ENCODE assay signal across 18 cellular contexts in the genomic region with DNA sequence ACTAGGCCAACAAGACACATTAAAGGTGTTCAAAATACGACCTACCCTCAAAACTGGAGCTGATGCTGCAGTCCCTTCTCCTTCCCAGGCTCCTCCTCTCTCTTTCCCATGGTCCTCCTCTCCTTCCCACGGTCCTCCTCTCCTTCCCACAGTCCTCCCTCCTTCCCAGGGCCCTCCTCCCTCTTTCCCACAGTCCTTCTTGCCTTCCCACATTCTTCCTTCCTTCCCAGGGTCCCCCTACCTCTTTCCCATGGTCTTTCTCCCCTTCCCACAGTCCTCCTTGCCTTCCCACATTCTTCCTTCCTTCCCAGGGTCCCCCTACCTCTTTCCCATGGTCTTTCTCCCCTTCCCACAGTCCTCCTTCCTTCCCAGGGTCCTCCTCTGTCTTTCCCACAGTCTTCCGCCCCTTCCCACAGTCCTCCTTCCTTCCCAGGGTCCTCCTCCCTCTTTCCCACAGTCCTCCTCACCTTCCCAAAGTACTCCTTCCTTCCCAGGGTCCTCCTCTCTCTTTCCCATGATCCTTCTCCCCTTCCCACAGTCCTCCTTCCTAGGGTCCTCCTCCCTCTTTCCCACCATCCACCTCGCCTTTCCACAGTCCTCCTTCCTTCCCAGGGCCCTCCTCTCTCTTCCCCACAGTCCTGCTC. TPM values are rescaled to one million over a fixed set of nuclear protein-coding genes. Genes with fewer than 3 reads are reported as not detected.
DNase-seq lines count a peak whose midpoint lies in the region; ATAC-seq, FAIRE-seq and TF ChIP-seq lines count a peak whose summit lies in the region.
"Had no signal": no experiment of that assay in that cellular context is flagged by ENCODE, and none has a peak within 500 bp of the region (broad histone marks: within the 10 kb centered on the region; RNA-seq: fewer than 3 reads in every experiment).

No MANE protein-coding gene starts in this region.

- TF ChIP-seq CTCF in Calu3 (IDR thresholded peaks at IDR 0.05; ENCODE audit: unreplicated experiment) (no peak), GM12878 (IDR thresholded peaks at IDR 0.05 in 2 of 3, conservative IDR thresholded peaks at IDR 0.05 in 1 of 3; ENCODE audit: control insufficient read depth in 2 of 3, extremely low read depth in 1 of 3, insufficient read depth in 1 of 3, low read depth in 3 of 3, low read length in 3 of 3) (no peak), neutrophil (IDR thresholded peaks at IDR 0.05) (no peak)

- POLR2A ChIA-PET in GM12878 (lab: Charles Lee) = no interaction called here

- H3K36me3 ChIP-seq in GM12878 (ENCODE audit: control insufficient read depth in 2 of 2, insufficient read depth in 2 of 2, low read length in 1 of 2) = peaks cover 0 to 7% of the 10 kb centered on the region in 2 experiments; a peak in 3 of 4 replicates
- H3K36me3 ChIP-seq in neutrophil = peaks cover 6% of the 10 kb centered on the region
- H3K36me3 ChIP-seq: MG63 had no signal

- no peak overlapping the region for H3K9ac ChIP-seq in GM12878 (ENCODE audit: control insufficient read depth, insufficient read depth, low read length)
- H3K9ac ChIP-seq: KMS-11 had no signal

- no peaks in the 10 kb centered on the region for H3K27me3 Mint-ChIP-seq in activated naive CD4-positive, alpha-beta T cell treated with anti-CD3 and anti-CD28 coated beads, Interleukin-2, amount 10 ng/mL, durations not matched to agents 7 days and 5 days
- no peaks in the 10 kb centered on the region for H3K27me3 Mint-ChIP-seq in Calu3 (ENCODE audit: unreplicated experiment)

- no peak for TF ChIP-seq POLR2A in GM12878 (IDR thresholded peaks at IDR 0.05; ENCODE audit: low read depth, low read length)

- SMC1A ChIA-PET in GM12878 (lab: Charles Lee; ENCODE audit: uncharacterized antibody, unreplicated experiment) = interaction anchor here (1.2 to 1.5 kb wide), 2 partner anchors 9 to 18 kb away, joined by 3 read pairs; no protein-coding TSS in a partner anchor

- H3K36me3 Mint-ChIP-seq in activated naive CD4-positive, alpha-beta T cell treated with anti-CD3 and anti-CD28 coated beads, Interleukin-2, amount 10 ng/mL, durations not matched to agents 7 days and 5 days = peaks cover 20% of the 10 kb centered on the region
- peaks cover 10% of the 10 kb centered on the region for H3K36me3 Mint-ChIP-seq in Calu3 (ENCODE audit: insufficient read depth, unreplicated experiment)

- CTCF ChIA-PET in activated naive CD4-positive, alpha-beta T cell treated with anti-CD3 and anti-CD28 coated beads, Interleukin-2, amount 10 ng/mL, durations not matched to agents 7 days and 5 days (lab: Charles Lee) = no interaction called here
- CTCF ChIA-PET in Calu3 (lab: Charles Lee) (no interaction called here), GM12878 (lab: Yijun Ruan, JAX) (no interaction called here)

- H2AFZ ChIP-seq in GM12878 (ENCODE audit: control insufficient read depth, low read depth, low read length) = no peak overlapping the region
- H2AFZ ChIP-seq: PC-9 had no signal

- in situ Hi-C loops in GM12878 (cut with MboI) = no loop called here

- TF ChIP-seq EP300 in GM12878 (IDR thresholded peaks at IDR 0.05; ENCODE audit: borderline replicate concordance in 1 of 2, control insufficient read depth in 1 of 2, low read depth in 2 of 2, low read length in 2 of 2) = no peak

- H3K27ac ChIP-seq in GM12878 (ENCODE audit: control insufficient read depth, insufficient read depth) (peak overlapping the region; percentile 58), neutrophil (peak overlapping the region; percentile 8)
- H3K27ac ChIP-seq: KMS-11, PC-9 had no signal

- no TSS peak for BruUV-seq in Calu3 (replicated peaks; lab: Mats Ljungman, UMichigan)
- BruUV-seq in GM12878 (replicated peaks; lab: Mats Ljungman, UMichigan) = no TSS peak

- peaks cover 8% of the 10 kb centered on the region for H3K9me3 Mint-ChIP-seq in activated naive CD4-positive, alpha-beta T cell treated with anti-CD3 and anti-CD28 coated beads, Interleukin-2, amount 10 ng/mL, durations not matched to agents 7 days and 5 days
- H3K9me3 Mint-ChIP-seq in Calu3 (ENCODE audit: low read depth, unreplicated experiment) = peaks cover 2% of the 10 kb centered on the region

- H3K27ac Mint-ChIP-seq in activated naive CD4-positive, alpha-beta T cell treated with anti-CD3 and anti-CD28 coated beads, Interleukin-2, amount 10 ng/mL, durations not matched to agents 7 days and 5 days = peak overlapping the region; percentile 73
- H3K27ac Mint-ChIP-seq in Calu3 (ENCODE audit: unreplicated experiment) = peak overlapping the region; percentile 7

- H3K27me3 ChIP-seq in GM12878 (replicated peaks in 1 of 2; ENCODE audit: control insufficient read depth in 2 of 2, insufficient read depth in 2 of 2, low read length in 1 of 2) (no peaks in the 10 kb centered on the region), neutrophil (no peaks in the 10 kb centered on the region)
- H3K27me3 ChIP-seq: MG63 had no signal

- ATAC-seq in GM12878 = no peak
- no peak for ATAC-seq in GM19397 (IDR thresholded peaks at IDR 0.05; ENCODE audit: unreplicated experiment)

- H3K4me1 ChIP-seq in GM12878 (ENCODE audit: control insufficient read depth, insufficient read depth, low read length) = peaks cover 9% of the 10 kb centered on the region
- peaks cover 21 to 25% of the 10 kb centered on the region in 2 experiments for H3K4me1 ChIP-seq in neutrophil (ENCODE audit: control insufficient read depth in 1 of 2, insufficient read depth in 1 of 2, low read depth in 1 of 2, low read length in 1 of 2)

- H3K79me2 ChIP-seq in GM12878 (ENCODE audit: control insufficient read depth, insufficient read depth, low read length) = peaks cover 42% of the 10 kb centered on the region

- H3K9me3 ChIP-seq in GM12878 (replicated peaks; ENCODE audit: control insufficient read depth, insufficient read depth, low read length) (peaks cover 4% of the 10 kb centered on the region; the same call in 2 of the 3 replicates), neutrophil (no peaks in the 10 kb centered on the region)
- H3K9me3 ChIP-seq: MG63 had no signal

- no peak for TF ChIP-seq RAD21 in GM12878 (IDR thresholded peaks at IDR 0.05; ENCODE audit: insufficient read depth, low read depth, low read length)

- H3K4me3 ChIP-seq in GM12878 (no peak overlapping the region), neutrophil (ENCODE audit: low read depth in 1 of 2, low read length in 1 of 2) (no peak overlapping the region)
- H3K4me3 ChIP-seq: MG63, PC-9 had no signal

- intact Hi-C loops in Calu3 (cut with micrococcal nuclease; ENCODE audit: unreplicated experiment) (no loop called here), GM12878 (cut with micrococcal nuclease; ENCODE audit: unreplicated experiment) (no loop called here)

- FAIRE-seq in GM12878 (lab: Jason Lieb, UNC) = no peak
- FAIRE-seq: GM12891, H1 had no signal

- 26% methylated on average over 4 of the region's 4 CpGs for WGBS in GM12878 (ENCODE audit: insufficient coverage, insufficient replicate concordance, low lambda C conversion rate, missing lambda C conversion rate)

- no peak overlapping the region for H3K4me2 ChIP-seq in GM12878 (ENCODE audit: control insufficient read depth, insufficient read depth)
- H3K4me2 ChIP-seq: KMS-11, PC-9 had no signal

- no peaks in the 10 kb centered on the region for H4K20me1 ChIP-seq in GM12878 (ENCODE audit: control insufficient read depth, insufficient read depth)

- peaks cover 53% of the 10 kb centered on the region for H3K4me1 Mint-ChIP-seq in activated naive CD4-positive, alpha-beta T cell treated with anti-CD3 and anti-CD28 coated beads, Interleukin-2, amount 10 ng/mL, durations not matched to agents 7 days and 5 days
- no peaks in the 10 kb centered on the region for H3K4me1 Mint-ChIP-seq in Calu3 (ENCODE audit: low read depth, unreplicated experiment)

- no peak overlapping the region for H3K4me3 Mint-ChIP-seq in activated naive CD4-positive, alpha-beta T cell treated with anti-CD3 and anti-CD28 coated beads, Interleukin-2, amount 10 ng/mL, durations not matched to agents 7 days and 5 days
- H3K4me3 Mint-ChIP-seq in Calu3 (ENCODE audit: low read depth, unreplicated experiment) = no peak overlapping the region
- H3K4me3 Mint-ChIP-seq: CD8-positive, alpha-beta memory T cell had no signal

- DNase-seq in activated naive CD4-positive, alpha-beta T cell treated with anti-CD3 and anti-CD28 coated beads, Interleukin-2, amount 10 ng/mL, durations not matched to agents 7 days and 5 days = no peak
- DNase-seq in activated naive CD4-positive, alpha-beta T cell (lab: John Stamatoyannopoulos, UW) = no peak
- DNase-seq in Calu3 = no peak
- no peak for DNase-seq in GM12878 (ENCODE audit: low read depth, low spot score)
- no peak for DNase-seq in DMS114 treated with DMSO at 0.1 percent for 48 hours (lab: John Stamatoyannopoulos, UW; ENCODE audit: unreplicated experiment)
- DNase-seq in NCI-H1417 treated with DMSO at 0.1 percent for 48 hours (lab: John Stamatoyannopoulos, UW) = no peak
- DNase-seq: 8988T; CD8-positive, alpha-beta memory T cell; GDM1; MG63; NCI-H1092 treated with DMSO at 0.1 percent for 48 hours; NCI-H1694; PC-9 had no signal

- RAD21 ChIA-PET in GM12878 (lab: Charles Lee; ENCODE audit: unreplicated experiment) = interaction anchor here (0.8 to 1.3 kb wide), 2 partner anchors 9 to 30 kb away, joined by 3 read pairs; no protein-coding TSS in a partner anchor

RNA-seq across cellular contexts. Expression of gene SH3KBP1, which starts 54.2 kb away (rescaled TPM):
- total RNA-seq in Calu3 (2022) (97.9 and 105 TPM in 2 replicates), GM12878 (2014; rRNA removed) (62.9 and 64.1 TPM in 2 replicates), GM12878 (2014; rRNA removed; fragmentation: Illumina TruSeq; extraction: Trizol) (93.8 and 97.0 TPM in 2 replicates), GM12878 (2021) (133 and 147 TPM in 2 replicates)
- total RNA-seq in GM12878 (2013; cell fraction: nucleolus; rRNA removed) = 127 and 135 TPM in 2 replicates
- 47.8 TPM for polyA plus RNA-seq in GM12878 (2011; ENCODE audit: low read depth)
- polyA plus RNA-seq in GM12878 (2011; rRNA removed) (196 and 229 TPM in 2 replicates), GM12878 (2014; fragmentation: Illumina TruSeq; extraction: Trizol) (138 and 150 TPM in 2 replicates), GM12878 (2014; fragmentation: Nextera tagmentation; extraction: Ambion mirVana) (10 to 100 TPM; 19.4 to 29.4 TPM), GM12878 (2014; rRNA removed) (77.0 and 88.7 TPM in 2 replicates), GM12878 (2016; fragmentation: Nextera tagmentation; extraction: Ambion mirVana) (100 to 1,000 TPM; 202 to 208 TPM)
- 102 and 107 TPM in 2 replicates for polyA plus RNA-seq in GM12878 (2011; cell fraction: cytosol; rRNA removed)
- polyA plus RNA-seq in GM12878 (2011; cell fraction: nucleus; rRNA removed) = 109 and 117 TPM in 2 replicates
- 97.8 and 124 TPM in 2 replicates for polyA plus RNA-seq in GM12878 (2012)
- polyA minus RNA-seq in GM12878 (2011; rRNA and poly(A)+ RNA removed) = 189 and 277 TPM in 2 replicates
- polyA minus RNA-seq in GM12878 (2011; cell fraction: cytosol; rRNA and poly(A)+ RNA removed) = 51.5 and 57.2 TPM in 2 replicates
- polyA minus RNA-seq in GM12878 (2011; cell fraction: nucleus; rRNA and poly(A)+ RNA removed) = 31.6 and 79.4 TPM in 2 replicates
